Comparison of ENCODE assay signal across 8 cellular contexts in the genomic region with DNA sequence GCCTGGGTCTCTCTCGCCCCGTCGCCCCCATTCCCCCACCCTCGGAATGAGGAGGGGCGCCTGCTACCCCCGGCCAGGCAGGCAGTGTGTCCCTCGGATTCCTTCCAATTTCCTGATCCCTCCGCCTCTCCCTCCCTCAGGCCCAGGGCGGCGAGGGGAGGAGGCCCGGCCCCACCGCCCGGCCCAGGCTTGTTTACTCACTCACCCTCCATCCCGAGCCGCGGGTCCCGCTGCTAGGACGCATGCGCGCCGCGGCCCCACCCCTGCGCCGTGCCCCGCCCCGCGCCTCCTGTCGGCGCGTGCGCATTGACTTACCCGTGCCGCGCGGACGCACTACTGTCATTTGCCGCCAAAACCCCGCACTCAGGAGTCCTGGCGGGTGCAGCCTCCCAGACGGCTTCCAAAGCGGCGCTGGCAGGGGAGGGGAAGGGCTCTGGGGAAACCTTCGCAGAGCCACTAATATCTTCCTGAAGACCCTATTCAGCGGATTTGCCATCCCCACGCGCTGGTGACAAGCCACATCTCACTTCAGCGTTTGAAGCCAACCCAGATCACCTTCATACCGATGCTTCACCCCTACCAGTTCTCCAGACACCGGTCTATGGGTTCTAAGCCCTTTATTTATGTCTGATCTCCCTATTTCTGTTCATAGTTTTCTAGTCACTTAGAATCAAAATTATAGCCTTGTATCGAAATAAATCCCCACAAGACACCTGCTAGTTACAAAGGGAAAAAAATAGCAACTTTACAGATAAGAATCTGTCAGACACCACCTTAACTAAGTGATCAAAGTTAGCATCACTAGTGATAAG. TPM values are rescaled to one million over a fixed set of nuclear protein-coding genes. Genes with fewer than 3 reads are reported as not detected.
A peak's percentile ranks its signal among the peaks of the same experiment; 100 is the strongest.
DNase-seq lines count a peak whose midpoint lies in the region; ATAC-seq and TF ChIP-seq lines count a peak whose summit lies in the region.

Gene EZH1 (minus strand): TSS at position 235 of the 812 bp plus-strand sequence. CDS start 16,099 bp downstream, outside the sequence.

- peak within 1 kb of the TSS; percentile 97 for H3K4me2 ChIP-seq in SU-DHL-6 (ENCODE audit: low read depth, low read length, poor library complexity, severe bottlenecking)

- peak within 1 kb of the TSS; percentile 73 for H3K4me3 ChIP-seq in GM06990 (replicated peaks; ENCODE audit: low read depth, low read length)
- H3K4me3 ChIP-seq in SU-DHL-6 (ENCODE audit: insufficient read depth, low read length, poor library complexity, severe bottlenecking) = peak within 1 kb of the TSS; percentile 70
- peak within 1 kb of the TSS; percentile 93 for H3K4me3 ChIP-seq in thoracic aorta

- no peaks in the 10 kb centered on the region for H3F3A ChIP-seq in SU-DHL-6 (ENCODE audit: insufficient read depth)

- H3K36me3 ChIP-seq in GM06990 (ENCODE audit: control insufficient read depth, insufficient read depth, low read length) (no peaks in the 10 kb centered on the region), SU-DHL-6 (ENCODE audit: low read length) (no peaks in the 10 kb centered on the region), thoracic aorta (no peaks in the 10 kb centered on the region)

- H3K9me2 ChIP-seq in SU-DHL-6 (replicated peaks; ENCODE audit: insufficient read depth, low read length) = no peaks in the 10 kb centered on the region

- POLR2A ChIA-PET in activated naive CD8-positive, alpha-beta T cell treated with anti-CD3 and anti-CD28 coated beads, Interleukin-2, amount 10 ng/mL, durations not matched to agents 7 days and 5 days (lab: Charles Lee) = no interaction called here

- peak within 1 kb of the TSS; percentile 95 for H3K27ac Mint-ChIP-seq in activated naive CD8-positive, alpha-beta T cell treated with anti-CD3 and anti-CD28 coated beads, Interleukin-2, amount 10 ng/mL, durations not matched to agents 7 days and 5 days
- peak within 1 kb of the TSS; percentile 89 for H3K27ac Mint-ChIP-seq in osteocyte (ENCODE audit: unreplicated experiment)

- intact Hi-C loops in head of caudate nucleus (cut with DNase I) = no loop called here

- no peaks in the 10 kb centered on the region for H3K9me3 Mint-ChIP-seq in activated naive CD8-positive, alpha-beta T cell treated with anti-CD3 and anti-CD28 coated beads, Interleukin-2, amount 10 ng/mL, durations not matched to agents 7 days and 5 days
- H3K9me3 Mint-ChIP-seq in osteocyte (ENCODE audit: unreplicated experiment) = no peaks in the 10 kb centered on the region

- peak within 1 kb of the TSS; percentile 90 for H2AFZ ChIP-seq in SU-DHL-6 (ENCODE audit: low read depth, low read length, severe bottlenecking)

- peaks cover 21% of the 10 kb centered on the region for H3K79me2 ChIP-seq in SU-DHL-6 (ENCODE audit: insufficient read depth, low read length)

- H3K27me3 ChIP-seq in GM06990 (replicated peaks; ENCODE audit: control insufficient read depth, insufficient read depth, low read length) (no peaks in the 10 kb centered on the region), SU-DHL-6 (ENCODE audit: low read length) (no peaks in the 10 kb centered on the region), thoracic aorta (replicated peaks; ENCODE audit: insufficient read depth) (no peaks in the 10 kb centered on the region)

- H3K27me3 Mint-ChIP-seq in activated naive CD8-positive, alpha-beta T cell treated with anti-CD3 and anti-CD28 coated beads, Interleukin-2, amount 10 ng/mL, durations not matched to agents 7 days and 5 days = peaks cover 36% of the 10 kb centered on the region
- H3K27me3 Mint-ChIP-seq in osteocyte (ENCODE audit: unreplicated experiment) = peaks cover 16% of the 10 kb centered on the region

- peak; percentile 77 for ATAC-seq in HG02571 (IDR thresholded peaks at IDR 0.05; ENCODE audit: unreplicated experiment)
- ATAC-seq in activated naive CD8-positive, alpha-beta T cell treated with anti-CD3 and anti-CD28 coated beads, Interleukin-2, amount 10 ng/mL, durations not matched to agents 7 days and 5 days (ENCODE audit: low read depth) = peak; percentile 95
- ATAC-seq in thoracic aorta (ENCODE audit: insufficient number of reproducible peaks, low FRiP score, low read depth) = peak; percentile 93

- DNase-seq in GM06990 (ENCODE audit: extremely low read depth, insufficient read length) = peak; percentile 95
- DNase-seq in NCI-H1105 treated with DMSO at 0.1 percent for 48 hours (lab: John Stamatoyannopoulos, UW) = peak; percentile 90
- peak; percentile 97 for DNase-seq in activated naive CD8-positive, alpha-beta T cell treated with anti-CD3 and anti-CD28 coated beads, Interleukin-2, amount 10 ng/mL, durations not matched to agents 7 days and 5 days
- peak; percentile 71 to 94 (median 89) for DNase-seq in head of caudate nucleus
- peak; percentile 98 for DNase-seq in osteocyte (ENCODE audit: extremely low spot score, unreplicated experiment)
- peak; percentile 54 for DNase-seq in thoracic aorta (ENCODE audit: low spot score)

- H3K27ac ChIP-seq in SU-DHL-6 (ENCODE audit: low read depth, low read length) (peak within 1 kb of the TSS; percentile 40), thoracic aorta (peak within 1 kb of the TSS; percentile 89 to 93)

- H3K9ac ChIP-seq in SU-DHL-6 (ENCODE audit: low read length) = peak within 1 kb of the TSS; percentile 69

- H3K9me3 ChIP-seq in SU-DHL-6 (ENCODE audit: insufficient read depth, low read length) (no peaks in the 10 kb centered on the region), thoracic aorta (no peaks in the 10 kb centered on the region)

- TF ChIP-seq CTCF in GM06990 (IDR thresholded peaks at IDR 0.05; ENCODE audit: insufficient read depth, low read length, poor library complexity, severe bottlenecking) (no peak), SU-DHL-6 (IDR thresholded peaks at IDR 0.05; ENCODE audit: insufficient read depth, low read length, poor library complexity, severe bottlenecking) (no peak), osteocyte (IDR thresholded peaks at IDR 0.05) (no peak), thoracic aorta (IDR thresholded peaks at IDR 0.05) (peak; percentile 12)

- H4K20me1 ChIP-seq in SU-DHL-6 (ENCODE audit: low read depth, low read length) = no peaks in the 10 kb centered on the region

- peak within 1 kb of the TSS; percentile 97 for H3K4me3 Mint-ChIP-seq in activated naive CD8-positive, alpha-beta T cell treated with anti-CD3 and anti-CD28 coated beads, Interleukin-2, amount 10 ng/mL, durations not matched to agents 7 days and 5 days
- peak within 1 kb of the TSS; percentile 91 for H3K4me3 Mint-ChIP-seq in osteocyte (ENCODE audit: unreplicated experiment)

- H3K4me1 Mint-ChIP-seq in activated naive CD8-positive, alpha-beta T cell treated with anti-CD3 and anti-CD28 coated beads, Interleukin-2, amount 10 ng/mL, durations not matched to agents 7 days and 5 days = peaks cover 15% of the 10 kb centered on the region
- peaks cover 15% of the 10 kb centered on the region for H3K4me1 Mint-ChIP-seq in osteocyte (ENCODE audit: unreplicated experiment)

- H3K4me1 ChIP-seq in thoracic aorta (ENCODE audit: control insufficient read depth in 1 of 2, low read depth in 2 of 2) = peaks cover 7 to 13% of the 10 kb centered on the region in 2 donors

- no peaks in the 10 kb centered on the region for H3K36me3 Mint-ChIP-seq in activated naive CD8-positive, alpha-beta T cell treated with anti-CD3 and anti-CD28 coated beads, Interleukin-2, amount 10 ng/mL, durations not matched to agents 7 days and 5 days
- no peaks in the 10 kb centered on the region for H3K36me3 Mint-ChIP-seq in osteocyte (ENCODE audit: unreplicated experiment)

RNA-seq across cellular contexts. Expression of gene EZH1, which starts in this region (rescaled TPM):
- total RNA-seq in activated naive CD8-positive, alpha-beta T cell treated with anti-CD3 and anti-CD28 coated beads, Interleukin-2, amount 10 ng/mL, durations not matched to agents 7 days and 5 days = 10 to 100 TPM; 83.1 to 98.4 TPM
- total RNA-seq in osteocyte = 44.8 and 47.6 TPM in 2 replicates
- total RNA-seq in thoracic aorta = 10 to 100 TPM; 66.3 to 75.2 TPM

Comparison
In these comparisons a context has a peak if more than half of its experiments do, and no peak if none do; other contexts are left out.
1. Peak in every context shown above with its lines: DNase-seq, ATAC-seq, H3K4me3 ChIP-seq and H3K27ac ChIP-seq.